ENCODE assay signal across 11 cellular contexts in the genomic region with DNA sequence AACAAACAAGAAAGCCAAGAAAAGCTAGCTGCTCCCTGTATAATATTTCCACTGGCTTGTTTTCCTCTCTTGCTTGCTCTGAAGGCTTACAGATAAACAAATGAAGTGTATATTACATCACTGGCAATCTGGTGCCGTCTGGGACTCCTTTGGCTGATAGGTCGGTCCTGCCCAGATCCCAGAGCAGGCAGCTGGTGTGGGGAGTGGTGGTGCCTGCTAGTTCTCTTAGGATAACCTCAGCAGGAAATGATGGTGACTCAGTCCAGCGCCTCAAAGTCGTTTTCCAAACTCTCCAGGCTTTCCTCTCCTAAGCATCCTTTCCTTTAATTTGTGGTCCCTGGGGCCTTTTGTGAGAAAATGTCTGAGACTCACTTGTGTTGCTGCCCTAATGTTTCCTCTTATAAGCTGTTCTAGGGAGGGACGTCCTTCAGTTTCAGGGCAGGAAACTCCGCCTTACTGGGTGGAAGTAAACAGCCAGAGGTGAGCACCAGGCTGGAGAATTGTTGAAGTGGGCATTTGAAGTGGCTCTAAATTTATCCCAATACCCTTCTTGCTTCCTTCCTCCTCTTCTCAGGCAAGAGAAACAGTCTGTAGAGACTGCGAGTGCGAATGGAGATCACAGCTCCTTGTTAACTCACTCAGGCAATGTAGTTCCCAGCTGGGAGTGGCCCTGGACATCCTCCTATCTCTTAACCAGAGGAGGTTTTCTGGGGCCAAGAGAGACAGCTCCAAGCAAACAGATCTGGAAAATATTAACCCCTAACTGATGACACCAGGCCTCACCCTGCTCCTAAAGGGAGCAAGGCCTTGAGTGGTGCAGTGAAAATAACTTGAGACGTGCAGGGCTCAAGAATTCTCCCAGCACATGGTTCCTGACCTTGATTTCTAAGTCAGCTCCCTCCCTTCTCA. TPM values are rescaled to one million over a fixed set of nuclear protein-coding genes. Genes with fewer than 3 reads are reported as not detected.
DNase-seq lines count a peak whose midpoint lies in the region; ATAC-seq and TF ChIP-seq lines count a peak whose summit lies in the region.
"Had no signal": no experiment of that assay in that cellular context is flagged by ENCODE, and none has a peak within 500 bp of the region (broad histone marks: within the 10 kb centered on the region; RNA-seq: fewer than 3 reads in every experiment).

No MANE protein-coding gene starts in this region.

- no peak overlapping the region for H2AK5ac ChIP-seq in H9 (ENCODE audit: insufficient read length, low read length)

- no peak overlapping the region for H4K91ac ChIP-seq in H9 (ENCODE audit: insufficient read length, low read depth, low read length)

- H2BK120ac ChIP-seq in H9 (ENCODE audit: low read depth, low read length, poor library complexity, severe bottlenecking) = no peak overlapping the region

- H3K4me1 ChIP-seq in A673 (ENCODE audit: insufficient read depth, low read length, poor library complexity, severe bottlenecking) (no peaks in the 10 kb centered on the region), H9 (ENCODE audit: insufficient read depth, low read length) (peaks cover 4% of the 10 kb centered on the region; the same call in 1 of the 2 replicates)

- no peak overlapping the region for H3K23ac ChIP-seq in H9 (ENCODE audit: insufficient read length, low read depth, low read length)

- H2BK20ac ChIP-seq in H9 (ENCODE audit: low read depth, low read length, poor library complexity, severe bottlenecking) = no peak overlapping the region

- no peak overlapping the region for H3K56ac ChIP-seq in H9 (ENCODE audit: insufficient read length, low read depth, low read length)

- H3K9ac ChIP-seq in H9 (ENCODE audit: extremely low read depth, insufficient read length, low read length) = no peak overlapping the region

- H3K4me2 ChIP-seq in H9 (ENCODE audit: insufficient read depth, insufficient read length, low read length) = no peak overlapping the region

- TF ChIP-seq CTCF in A673 (conservative IDR thresholded peaks at IDR 0.05; ENCODE audit: low read depth, low read length) = no peak
- no peak for TF ChIP-seq CTCF in H9 (conservative IDR thresholded peaks at IDR 0.05)
- TF ChIP-seq CTCF in GM20000 (IDR thresholded peaks at IDR 0.05; ENCODE audit: extremely low read depth, missing control alignments) = no peak

- POLR2A ChIA-PET in A673 (lab: Charles Lee; ENCODE audit: low non-redundant PET) = no interaction called here

- CTCF ChIA-PET in A673 (lab: Charles Lee) = no interaction called here

- H3K23me2 ChIP-seq in H9 (ENCODE audit: insufficient read length, low read depth, low read length, poor library complexity, severe bottlenecking) = no peaks in the 10 kb centered on the region

- H3K18ac ChIP-seq in H9 (ENCODE audit: insufficient read length, low read depth, low read length) = no peak overlapping the region

- H4K5ac ChIP-seq in H9 (ENCODE audit: insufficient read length, low read depth, low read length) = no peak overlapping the region

- BruUV-seq in A673 (replicated peaks; lab: Mats Ljungman, UMichigan) = no TSS peak

- H3K36me3 ChIP-seq in A673 (ENCODE audit: insufficient read depth, low read length, poor library complexity, severe bottlenecking) = no peaks in the 10 kb centered on the region

- H3K27ac ChIP-seq in A673 (ENCODE audit: low read depth, low read length, poor library complexity, severe bottlenecking) = no peak overlapping the region
- no peak overlapping the region for H3K27ac ChIP-seq in H9 (ENCODE audit: insufficient read length, low read depth, low read length)

- H4K20me1 ChIP-seq in H9 (ENCODE audit: control insufficient read depth, insufficient read depth, insufficient read length) = no peaks in the 10 kb centered on the region

- H3K9me3 Mint-ChIP-seq in H9 (no peaks in the 10 kb centered on the region), immature natural killer cell (no peaks in the 10 kb centered on the region)

- no peak overlapping the region for H3K4me3 ChIP-seq in A673 (ENCODE audit: low read depth, low read length, poor library complexity, severe bottlenecking)

- DNase-seq in A673 (ENCODE audit: low spot score) (peak; percentile 27), H9 (peak; percentile 67), RPMI7951 (ENCODE audit: low read depth) (peak; percentile 22), left ventricle myocardium superior (peak; percentile 68), GM20000 (ENCODE audit: low spot score) (no peak), immature natural killer cell (no peak), NCI-H345 treated with DMSO at 0.1 percent for 48 hours (lab: John Stamatoyannopoulos, UW; ENCODE audit: unreplicated experiment) (no peak)
- DNase-seq: amygdala, OCI-M1 had no signal

- ATAC-seq in left ventricle myocardium superior (peak; percentile 96), GM18870 (IDR thresholded peaks at IDR 0.05; ENCODE audit: unreplicated experiment) (no peak)

- H3K27me3 Mint-ChIP-seq in H9 (ENCODE audit: low read depth) (peaks cover 75% of the 10 kb centered on the region), immature natural killer cell (ENCODE audit: low read depth in 3 of 3) (peaks cover 6 to 33% (median 7%) of the 10 kb centered on the region in 3 donors)

- H2BK15ac ChIP-seq in H9 (ENCODE audit: low read depth, low read length) = no peak overlapping the region

- intact Hi-C loops in A673 (cut with micrococcal nuclease; ENCODE audit: unreplicated experiment) = no loop called here
- intact Hi-C loops in left ventricle myocardium superior (cut with micrococcal nuclease) = no loop called here

- H2AFZ ChIP-seq in H9 (ENCODE audit: low read length) = no peak overlapping the region

- no peak overlapping the region for H3K4ac ChIP-seq in H9 (ENCODE audit: low read depth, low read length)

- H4K8ac ChIP-seq in H9 (replicated peaks; ENCODE audit: insufficient read length, low read depth, low read length) = no peak overlapping the region

- no peak overlapping the region for H3K27ac Mint-ChIP-seq in H9
- H3K27ac Mint-ChIP-seq in immature natural killer cell = no peak overlapping the region

- H3K9me3 ChIP-seq in A673 (ENCODE audit: low read depth, low read length, poor library complexity, severe bottlenecking) (no peaks in the 10 kb centered on the region), H9 (ENCODE audit: control insufficient read depth, low read depth, low read length) (no peaks in the 10 kb centered on the region)

- H3K4me3 Mint-ChIP-seq in H9 = no peak overlapping the region
- H3K4me3 Mint-ChIP-seq in immature natural killer cell = no peak overlapping the region

- no peaks in the 10 kb centered on the region for H3K79me1 ChIP-seq in H9 (ENCODE audit: insufficient read depth, low read depth, low read length, poor library complexity, severe bottlenecking)

- H3K27me3 ChIP-seq in A673 (replicated peaks; ENCODE audit: insufficient read depth, low read depth, low read length, poor library complexity) = peaks cover 76% of the 10 kb centered on the region
- H3K27me3 ChIP-seq in H9 (ENCODE audit: insufficient read depth, low read length) = no peaks in the 10 kb centered on the region; the same call in 1 of the 2 replicates

- H3T11ph ChIP-seq in H9 (ENCODE audit: low read length) = no peak overlapping the region

- no peaks in the 10 kb centered on the region for H3K79me2 ChIP-seq in H9 (ENCODE audit: insufficient read depth, low read length)

- peaks cover 17% of the 10 kb centered on the region in 2 experiments for H3K4me1 Mint-ChIP-seq in H9
- H3K4me1 Mint-ChIP-seq in immature natural killer cell = peaks cover 11 to 18% of the 10 kb centered on the region in 2 donors

- no peaks in the 10 kb centered on the region for H3K36me3 Mint-ChIP-seq in H9 (ENCODE audit: insufficient read depth in 1 of 3, low read depth in 3 of 3)
- no peaks in the 10 kb centered on the region for H3K36me3 Mint-ChIP-seq in immature natural killer cell

- no peak overlapping the region for H2BK12ac ChIP-seq in H9 (ENCODE audit: insufficient read length, low read depth, low read length)

- H3K14ac ChIP-seq in H9 (ENCODE audit: insufficient read depth, low read length) = no peak overlapping the region

- WGBS in H9 (ENCODE audit: extremely low coverage, insufficient read length, low lambda C conversion rate) = no CpG with 5 or more reads among the region's 9 CpGs

- no peak overlapping the region for H2BK5ac ChIP-seq in H9 (ENCODE audit: insufficient read length, low read length)

RNA-seq across cellular contexts. Expression of a gene that starts 34.9 kb away (rescaled TPM):
- total RNA-seq in A673 (2021) (not detected in 2 replicates), H9 (2021) (not detected in 2 replicates), left ventricle myocardium superior (not detected)
- total RNA-seq in RPMI7951 (2014; rRNA removed; shearing (Covaris generic)) = not detected in 2 replicates
- polyA plus RNA-seq in immature natural killer cell = 1 to 10 TPM; 1.9 to 4.2 (median 2.0) TPM
- polyA plus RNA-seq: keratinocyte had no signal

RNA-seq across cellular contexts. Expression of a gene that starts 54.3 kb away (rescaled TPM):
- total RNA-seq in A673 (2021) (not detected in 2 replicates), H9 (2021) (not detected in 2 replicates), left ventricle myocardium superior (0.27 TPM)
- total RNA-seq in RPMI7951 (2014; rRNA removed; shearing (Covaris generic)) = not detected in 2 replicates
- under 1 TPM in 2 of 3 donors, not detected in 1; 0.28 to 0.79 TPM for polyA plus RNA-seq in immature natural killer cell
- polyA plus RNA-seq: keratinocyte had no signal

RNA-seq across cellular contexts. Expression of a gene that starts 59.2 kb away (rescaled TPM):
- not detected in 2 replicates for total RNA-seq in A673 (2021)
- total RNA-seq in H9 (2021) = 2.5 and 3.6 TPM in 2 replicates
- not detected in 2 replicates for total RNA-seq in RPMI7951 (2014; rRNA removed; shearing (Covaris generic))
- total RNA-seq in left ventricle myocardium superior = 2.8 TPM
- polyA plus RNA-seq in immature natural killer cell = 100 to 1,000 TPM; 208 to 218 (median 212) TPM

Comparison
In these comparisons a context has a peak if more than half of its experiments do, and no peak if none do; other contexts are left out.
1. DNase-seq: peak in A673 (single experiment), H9 (single experiment), RPMI7951 (single experiment) and left ventricle myocardium superior (single experiment); none in GM20000 (single experiment), immature natural killer cell (0 of 3) and NCI-H345 treated with DMSO at 0.1 percent for 48 hours (single experiment).